Comparison of ENCODE assay signal across 1 cellular context in genomic region chr1:18943914-18944572, GRCh38.
TF ChIP-seq lines count a peak whose summit lies in the region.

No MANE protein-coding gene starts in this region.

TF ChIP-seq in H1, 55 proteins besides CTCF, POLR2A, EP300 and RAD21:
- TF ChIP-seq CHD2 (IDR thresholded peaks at IDR 0.05; ENCODE audit: low read length) (no peak), EGR1 (IDR thresholded peaks at IDR 0.05; ENCODE audit: borderline replicate concordance, low read depth, low read length) (no peak), EZH2 (IDR thresholded peaks at IDR 0.05; ENCODE audit: low read depth, low read length, severe bottlenecking) (no peak), KDM1A (IDR thresholded peaks at IDR 0.05; ENCODE audit: borderline replicate concordance, low read length) (peak; percentile 89; the same call in 1 of the 2 replicates), YY1 (IDR thresholded peaks at IDR 0.05; ENCODE audit: low read depth, low read length) (no peak), ASH2L (IDR thresholded peaks at IDR 0.05; ENCODE audit: low read length) (no peak), SIN3A (conservative IDR thresholded peaks at IDR 0.05 in 1 of 2, IDR thresholded peaks at IDR 0.05 in 1 of 2; ENCODE audit: low read depth in 1 of 2, low read length in 2 of 2) (no peak), SIRT6 (IDR thresholded peaks at IDR 0.05; ENCODE audit: low read length) (no peak), BRCA1 (IDR thresholded peaks at IDR 0.05; ENCODE audit: low read depth, low read length) (no peak), MAFK (IDR thresholded peaks at IDR 0.05; ENCODE audit: low read depth, low read length) (no peak), HDAC2 (IDR thresholded peaks at IDR 0.05; ENCODE audit: borderline replicate concordance in 1 of 2, low read depth in 2 of 2, low read length in 2 of 2) (peak in 1 of 2 experiments; percentile 56; a peak in 1 of 4 replicates), TAF7 (optimal IDR thresholded peaks at IDR 0.05; ENCODE audit: borderline replicate concordance, low read depth, low read length) (no peak), JUN (IDR thresholded peaks at IDR 0.05; ENCODE audit: low read depth, low read length) (no peak)
- TF ChIP-seq, protein P1, sequence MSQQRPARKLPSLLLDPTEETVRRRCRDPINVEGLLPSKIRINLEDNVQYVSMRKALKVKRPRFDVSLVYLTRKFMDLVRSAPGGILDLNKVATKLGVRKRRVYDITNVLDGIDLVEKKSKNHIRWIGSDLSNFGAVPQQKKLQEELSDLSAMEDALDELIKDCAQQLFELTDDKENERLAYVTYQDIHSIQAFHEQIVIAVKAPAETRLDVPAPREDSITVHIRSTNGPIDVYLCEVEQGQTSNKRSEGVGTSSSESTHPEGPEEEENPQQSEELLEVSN (IDR thresholded peaks at IDR 0.05) = no peak
- TF ChIP-seq, protein P2, sequence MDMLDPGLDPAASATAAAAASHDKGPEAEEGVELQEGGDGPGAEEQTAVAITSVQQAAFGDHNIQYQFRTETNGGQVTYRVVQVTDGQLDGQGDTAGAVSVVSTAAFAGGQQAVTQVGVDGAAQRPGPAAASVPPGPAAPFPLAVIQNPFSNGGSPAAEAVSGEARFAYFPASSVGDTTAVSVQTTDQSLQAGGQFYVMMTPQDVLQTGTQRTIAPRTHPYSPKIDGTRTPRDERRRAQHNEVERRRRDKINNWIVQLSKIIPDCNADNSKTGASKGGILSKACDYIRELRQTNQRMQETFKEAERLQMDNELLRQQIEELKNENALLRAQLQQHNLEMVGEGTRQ (IDR thresholded peaks at IDR 0.05; ENCODE audit: low read length) = no peak
